In genomic region chr5:81751009-81751835, GRCh38 we compare ENCODE assay signal across 8 cellular contexts. TPM values are rescaled to one million over a fixed set of nuclear protein-coding genes. Genes with fewer than 3 reads are reported as not detected.
A peak's percentile ranks its signal among the peaks of the same experiment; 100 is the strongest.
DNase-seq lines count a peak whose midpoint lies in the region; ATAC-seq, FAIRE-seq and TF ChIP-seq lines count a peak whose summit lies in the region.

TSS of gene SSBP2 (minus strand) at chr5:81751097. CDS start at chr5:81751042, 55 bp downstream.

- peak within 1 kb of the TSS; percentile 46 to 60 for H3K9ac ChIP-seq in kidney (ENCODE audit: low read length in 2 of 2)

- peak; percentile 62 for ATAC-seq in GM19043 (IDR thresholded peaks at IDR 0.05; ENCODE audit: low read depth, unreplicated experiment)
- ATAC-seq in HG03354 (IDR thresholded peaks at IDR 0.05; ENCODE audit: poor library complexity, severe bottlenecking, unreplicated experiment), result peak; percentile 76

- DNase-seq in AML-193 (lab: John Stamatoyannopoulos, UW) (peak; percentile 95), NCI-H446 (lab: John Stamatoyannopoulos, UW) (peak; percentile 97 to 100), cerebellar nuclear complex (lab: John Stamatoyannopoulos, UW) (peak; percentile 98 to 99), kidney (peak; percentile 100)
- DNase-seq in activated CD4-positive, CD25-positive, alpha-beta regulatory T cell treated with anti-CD3 and anti-CD28 coated beads, Interleukin-2, amount 50 U/mL, for 72 hours, result peak; percentile 98
- peak; percentile 98 to 99 for DNase-seq in stimulated activated CD4-positive, alpha-beta T cell treated with anti-CD3 and anti-CD28 coated beads, Interleukin-15, amount 100 ng/mL, for 1 hour (ENCODE audit: low read depth in 1 of 2, low spot score in 1 of 2)

- H3K4me3 ChIP-seq in kidney (ENCODE audit: low read length in 2 of 2), result peak within 1 kb of the TSS; percentile 73 to 84

- H3K36me3 ChIP-seq in kidney (ENCODE audit: control insufficient read depth in 1 of 2, insufficient read depth in 2 of 2, low read length in 2 of 2), result no peaks in the 10 kb centered on the region

- no peak for FAIRE-seq in kidney (lab: Jason Lieb, UNC)

- intact Hi-C loops in kidney (cut with DNase I), result loop anchor here (5.0 kb wide), 1 partner anchor 101 kb away; no protein-coding TSS in a partner anchor

- H3K27ac ChIP-seq in kidney (ENCODE audit: low read depth in 2 of 2, low read length in 2 of 2), result peak within 1 kb of the TSS; percentile 90 to 92

- no peaks in the 10 kb centered on the region for H3K9me3 ChIP-seq in kidney (ENCODE audit: control insufficient read depth in 1 of 2, low read length in 2 of 2)

- no peak for TF ChIP-seq CTCF in kidney (IDR thresholded peaks at IDR 0.05; ENCODE audit: borderline replicate concordance, extremely low read depth, insufficient read depth)

- peaks cover 2 to 13% of the 10 kb centered on the region in 2 donors for H3K4me1 ChIP-seq in kidney (ENCODE audit: control insufficient read depth in 1 of 2, insufficient read depth in 1 of 2, low read depth in 1 of 2, low read length in 2 of 2)

RNA-seq across cellular contexts. Expression of gene SSBP2, which starts in this region (rescaled TPM):
- total RNA-seq in kidney, result 57.1 TPM
- 17.0 TPM for polyA plus RNA-seq in kidney (ENCODE audit: insufficient read depth, low read depth, low replicate concordance)

Comparison
In these comparisons a context has a peak if more than half of its experiments do, and no peak if none do; other contexts are left out.
1. Peak in every context shown above with its lines: DNase-seq, ATAC-seq, H3K4me3 ChIP-seq and H3K27ac ChIP-seq.